Comparison of ENCODE assay signal across 17 cellular contexts in genomic region chr17:27965224-27965623, GRCh38.
"Had no signal": no experiment of that assay in that cellular context is flagged by ENCODE, and none has a peak within 500 bp of the region (broad histone marks: within the 10 kb centered on the region; RNA-seq: fewer than 3 reads in every experiment).

No MANE protein-coding gene starts in this region.

- H3K36me3 ChIP-seq: adrenal gland, esophagus muscularis mucosa, right atrium auricular region, stomach, upper lobe of right lung had no signal

- H3K4me1 ChIP-seq: esophagus muscularis mucosa, stomach, upper lobe of right lung had no signal

- H3K9me3 ChIP-seq: adrenal gland, esophagus muscularis mucosa, right atrium auricular region, stomach, upper lobe of right lung had no signal

- DNase-seq: activated CD4-positive, alpha-beta T cell treated with anti-CD3 and anti-CD28 coated beads, Interleukin-2, amount 50 U/mL, for 48 hours; activated gamma-delta T cell; adrenal gland; effector CD4-positive, alpha-beta T cell; immature natural killer cell; nucleus accumbens; stimulated activated CD4-positive, alpha-beta T cell treated with anti-CD3 and anti-CD28 coated beads, Interleukin-2, amount 100 ng/mL, for 48 hours; stomach; T-helper 2 cell; upper lobe of right lung had no signal

- H3K27ac ChIP-seq: esophagus muscularis mucosa, right atrium auricular region, skin epidermis, stomach, upper lobe of right lung had no signal

- H3K4me3 ChIP-seq: adrenal gland, esophagus muscularis mucosa, lung, right atrium auricular region, skin epidermis, stomach, upper lobe of right lung had no signal

- ATAC-seq: activated naive CD4-positive, alpha-beta T cell treated with anti-CD3 and anti-CD28 coated beads, Interleukin-2, amount 50 U/mL, for 72 hours; left lobe of liver; natural killer cell treated with Interleukin-12 subunit alpha and Interleukin-12 subunit beta and Interleukin-15 and Interleukin-18, amount 100 ng/mL, for 72 hours; upper lobe of right lung had no signal

- H3K27me3 ChIP-seq: adrenal gland, right atrium auricular region, stomach, upper lobe of right lung had no signal
